In genomic region chr10:97553575-97554100, GRCh38 we compare ENCODE assay signal across 8 cellular contexts. TPM values are rescaled to one million over a fixed set of nuclear protein-coding genes. Genes with fewer than 3 reads are reported as not detected.
DNase-seq lines count a peak whose midpoint lies in the region; ATAC-seq and TF ChIP-seq lines count a peak whose summit lies in the region.

No MANE protein-coding gene starts in this region.

- ATAC-seq in activated naive CD8-positive, alpha-beta T cell treated with anti-CD3 and anti-CD28 coated beads, Interleukin-2, amount 50 U/mL, for 24 hours: peak; percentile 98
- no peak for ATAC-seq in GM19035 (IDR thresholded peaks at IDR 0.05; ENCODE audit: unreplicated experiment)

- H3F3A ChIP-seq in SU-DHL-6 (ENCODE audit: insufficient read depth): no peaks in the 10 kb centered on the region

- no peaks in the 10 kb centered on the region for H3K36me3 ChIP-seq in SU-DHL-6 (ENCODE audit: low read length)
- no peaks in the 10 kb centered on the region for H3K36me3 ChIP-seq in left ventricle myocardium inferior

- DNase-seq in activated gamma-delta T cell treated with Interleukin-2 at 50 U/mL for 16 hours: peak; percentile 44
- DNase-seq in activated gamma-delta T cell (lab: John Stamatoyannopoulos, UW): no peak
- peak; percentile 41 for DNase-seq in Jurkat, Clone E6-1 (ENCODE audit: low read depth, low spot score)
- peak; percentile 68 for DNase-seq in activated naive CD8-positive, alpha-beta T cell treated with anti-CD3 and anti-CD28 coated beads, Interleukin-2, amount 50 U/mL, for 24 hours
- peak; percentile 72 for DNase-seq in left ventricle myocardium inferior
- DNase-seq in retina: peak; percentile 79

- H3K9me3 ChIP-seq in SU-DHL-6 (ENCODE audit: insufficient read depth, low read length) (no peaks in the 10 kb centered on the region), left ventricle myocardium inferior (replicated peaks) (no peaks in the 10 kb centered on the region)

- no peaks in the 10 kb centered on the region for H3K36me3 Mint-ChIP-seq in activated naive CD8-positive, alpha-beta T cell treated with anti-CD3 and anti-CD28 coated beads, Interleukin-2, amount 50 U/mL, for 24 hours (ENCODE audit: low read depth)

- H3K4me3 Mint-ChIP-seq in activated naive CD8-positive, alpha-beta T cell treated with anti-CD3 and anti-CD28 coated beads, Interleukin-2, amount 50 U/mL, for 24 hours: no peak overlapping the region

- no peak overlapping the region for H3K27ac ChIP-seq in SU-DHL-6 (ENCODE audit: low read depth, low read length)
- no peak overlapping the region for H3K27ac ChIP-seq in left ventricle myocardium inferior (replicated peaks)

- no peaks in the 10 kb centered on the region for H4K20me1 ChIP-seq in SU-DHL-6 (ENCODE audit: low read depth, low read length)

- H3K79me2 ChIP-seq in SU-DHL-6 (ENCODE audit: insufficient read depth, low read length): no peaks in the 10 kb centered on the region

- no peak overlapping the region for H3K27ac Mint-ChIP-seq in activated naive CD8-positive, alpha-beta T cell treated with anti-CD3 and anti-CD28 coated beads, Interleukin-2, amount 50 U/mL, for 24 hours

- no peaks in the 10 kb centered on the region for H3K9me2 ChIP-seq in SU-DHL-6 (replicated peaks; ENCODE audit: insufficient read depth, low read length)

- H3K9ac ChIP-seq in SU-DHL-6 (ENCODE audit: low read length): no peak overlapping the region

- TF ChIP-seq CTCF in SU-DHL-6 (IDR thresholded peaks at IDR 0.05; ENCODE audit: insufficient read depth, low read length, poor library complexity, severe bottlenecking): peak; percentile 45
- TF ChIP-seq CTCF in left ventricle myocardium inferior (IDR thresholded peaks at IDR 0.05; ENCODE audit: borderline replicate concordance): peak; percentile 93

- no peak overlapping the region for H2AFZ ChIP-seq in SU-DHL-6 (ENCODE audit: low read depth, low read length, severe bottlenecking)

- H3K4me3 ChIP-seq in Jurkat, Clone E6-1 (ENCODE audit: low read length): no peak overlapping the region
- H3K4me3 ChIP-seq in SU-DHL-6 (ENCODE audit: insufficient read depth, low read length, poor library complexity, severe bottlenecking) (no peak overlapping the region), left ventricle myocardium inferior (no peak overlapping the region)

- no peaks in the 10 kb centered on the region for H3K9me3 Mint-ChIP-seq in activated naive CD8-positive, alpha-beta T cell treated with anti-CD3 and anti-CD28 coated beads, Interleukin-2, amount 50 U/mL, for 24 hours

- no peaks in the 10 kb centered on the region for H3K27me3 Mint-ChIP-seq in activated naive CD8-positive, alpha-beta T cell treated with anti-CD3 and anti-CD28 coated beads, Interleukin-2, amount 50 U/mL, for 24 hours

- H3K4me1 ChIP-seq in left ventricle myocardium inferior: peaks cover 42% of the 10 kb centered on the region

- no peaks in the 10 kb centered on the region for H3K4me1 Mint-ChIP-seq in activated naive CD8-positive, alpha-beta T cell treated with anti-CD3 and anti-CD28 coated beads, Interleukin-2, amount 50 U/mL, for 24 hours

- H3K4me2 ChIP-seq in SU-DHL-6 (ENCODE audit: low read depth, low read length, poor library complexity, severe bottlenecking): no peak overlapping the region

- no peaks in the 10 kb centered on the region for H3K27me3 ChIP-seq in SU-DHL-6 (ENCODE audit: low read length)
- no peaks in the 10 kb centered on the region for H3K27me3 ChIP-seq in left ventricle myocardium inferior (ENCODE audit: low read depth)

- intact Hi-C loops in left ventricle myocardium inferior (cut with micrococcal nuclease): loop anchor here (5.0 kb wide), 1 partner anchor 86 kb away; no protein-coding TSS in a partner anchor

RNA-seq across cellular contexts. Expression of gene ANKRD2, which starts 18.9 kb away (rescaled TPM):
- not detected for polyA plus RNA-seq in Jurkat, Clone E6-1 (2012; ENCODE audit: insufficient read depth, insufficient read length)
- 969 TPM for total RNA-seq in left ventricle myocardium inferior

RNA-seq across cellular contexts. Expression of gene HOGA1, which starts 30.6 kb away (rescaled TPM):
- not detected for polyA plus RNA-seq in Jurkat, Clone E6-1 (2012; ENCODE audit: insufficient read depth, insufficient read length)
- 47.1 TPM for total RNA-seq in left ventricle myocardium inferior

RNA-seq across cellular contexts. Expression of gene C10orf62, which starts 35.9 kb away (rescaled TPM):
- not detected for polyA plus RNA-seq in Jurkat, Clone E6-1 (2012; ENCODE audit: insufficient read depth, insufficient read length)
- 1.5 TPM for total RNA-seq in left ventricle myocardium inferior

RNA-seq across cellular contexts. Expression of gene UBTD1, which starts 54.9 kb away (rescaled TPM):
- 5.1 TPM for polyA plus RNA-seq in Jurkat, Clone E6-1 (2012; ENCODE audit: insufficient read depth, insufficient read length)
- 17.1 TPM for total RNA-seq in left ventricle myocardium inferior

RNA-seq across cellular contexts. Expression of gene MMS19, which starts 55.4 kb away (rescaled TPM):
- 82.2 TPM for polyA plus RNA-seq in Jurkat, Clone E6-1 (2012; ENCODE audit: insufficient read depth, insufficient read length)
- 42.7 TPM for total RNA-seq in left ventricle myocardium inferior
